Comparison of ENCODE assay signal across 1 cellular context in the genomic region with DNA sequence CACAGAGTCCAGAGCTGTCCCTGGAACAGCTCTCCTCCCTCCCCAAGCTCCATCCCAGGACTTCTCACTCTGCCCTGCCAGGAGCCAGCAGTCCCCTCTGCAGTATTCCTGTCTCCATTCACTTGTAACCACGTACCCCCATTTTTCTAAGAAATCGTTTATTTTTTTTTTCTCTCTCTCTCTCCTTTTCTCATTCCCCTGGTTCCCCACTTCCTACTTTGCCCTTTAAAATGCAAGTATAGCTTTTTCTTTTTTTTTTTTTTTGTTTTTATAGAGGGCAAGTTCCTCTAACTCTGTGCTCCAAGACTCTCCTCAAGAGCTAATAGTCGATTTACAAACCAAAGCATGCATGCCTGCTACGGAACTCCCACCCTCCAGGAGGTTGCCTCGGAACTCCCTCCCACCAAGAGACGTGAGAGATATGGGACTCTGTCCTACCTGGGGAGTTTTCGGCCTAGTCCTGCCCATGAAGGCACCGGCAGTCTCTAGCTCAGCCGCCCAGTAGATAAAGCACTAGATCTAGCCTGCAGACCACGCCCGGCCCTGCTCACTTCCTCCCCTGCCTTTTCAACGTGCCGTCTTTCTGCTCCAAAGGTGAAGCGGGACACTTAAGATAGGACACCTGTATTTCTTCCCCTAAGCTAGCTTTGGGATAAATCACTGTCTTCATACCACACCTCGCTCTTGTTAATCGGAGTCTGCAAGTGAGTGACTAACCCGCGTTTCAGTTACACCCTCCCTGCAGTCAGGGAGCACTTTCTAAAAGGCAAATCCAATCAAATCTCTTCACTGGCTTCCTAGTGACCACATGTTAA.
TF ChIP-seq lines count a peak whose summit lies in the region.

No MANE protein-coding gene starts in this region.

TF ChIP-seq in IMR-90, 13 proteins besides CTCF, POLR2A, EP300 and RAD21:
- TF ChIP-seq SMC3 (IDR thresholded peaks at IDR 0.05; ENCODE audit: low read depth, low read length) (no peak), MAFK (IDR thresholded peaks at IDR 0.05; ENCODE audit: low read depth, low read length) (no peak), FOS (IDR thresholded peaks at IDR 0.05; ENCODE audit: low read depth, low read length) (no peak), CHD1 (IDR thresholded peaks at IDR 0.05; ENCODE audit: low read depth, low read length) (no peak), RCOR1 (IDR thresholded peaks at IDR 0.05; ENCODE audit: insufficient replicate concordance, low read length) (no peak), RFX5 (IDR thresholded peaks at IDR 0.05; ENCODE audit: low read depth, low read length) (no peak), MAZ (IDR thresholded peaks at IDR 0.05; ENCODE audit: borderline replicate concordance, low read depth, low read length) (no peak), CEBPB (IDR thresholded peaks at IDR 0.05; ENCODE audit: low read depth, low read length) (no peak), MXI1 (IDR thresholded peaks at IDR 0.05; ENCODE audit: borderline replicate concordance, low read depth, low read length) (no peak), BHLHE40 (IDR thresholded peaks at IDR 0.05; ENCODE audit: low read depth, low read length) (no peak), NFE2L2 (IDR thresholded peaks at IDR 0.05; ENCODE audit: low read depth, low read length) (no peak)
- TF ChIP-seq, protein P1, sequence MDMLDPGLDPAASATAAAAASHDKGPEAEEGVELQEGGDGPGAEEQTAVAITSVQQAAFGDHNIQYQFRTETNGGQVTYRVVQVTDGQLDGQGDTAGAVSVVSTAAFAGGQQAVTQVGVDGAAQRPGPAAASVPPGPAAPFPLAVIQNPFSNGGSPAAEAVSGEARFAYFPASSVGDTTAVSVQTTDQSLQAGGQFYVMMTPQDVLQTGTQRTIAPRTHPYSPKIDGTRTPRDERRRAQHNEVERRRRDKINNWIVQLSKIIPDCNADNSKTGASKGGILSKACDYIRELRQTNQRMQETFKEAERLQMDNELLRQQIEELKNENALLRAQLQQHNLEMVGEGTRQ (IDR thresholded peaks at IDR 0.05; ENCODE audit: low read depth, low read length) = no peak
- TF ChIP-seq, protein P2, sequence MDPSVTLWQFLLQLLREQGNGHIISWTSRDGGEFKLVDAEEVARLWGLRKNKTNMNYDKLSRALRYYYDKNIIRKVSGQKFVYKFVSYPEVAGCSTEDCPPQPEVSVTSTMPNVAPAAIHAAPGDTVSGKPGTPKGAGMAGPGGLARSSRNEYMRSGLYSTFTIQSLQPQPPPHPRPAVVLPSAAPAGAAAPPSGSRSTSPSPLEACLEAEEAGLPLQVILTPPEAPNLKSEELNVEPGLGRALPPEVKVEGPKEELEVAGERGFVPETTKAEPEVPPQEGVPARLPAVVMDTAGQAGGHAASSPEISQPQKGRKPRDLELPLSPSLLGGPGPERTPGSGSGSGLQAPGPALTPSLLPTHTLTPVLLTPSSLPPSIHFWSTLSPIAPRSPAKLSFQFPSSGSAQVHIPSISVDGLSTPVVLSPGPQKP (IDR thresholded peaks at IDR 0.05; ENCODE audit: borderline replicate concordance, low read depth, low read length) = no peak
